13 cellular contexts compared by ENCODE assay signal in the genomic region with DNA sequence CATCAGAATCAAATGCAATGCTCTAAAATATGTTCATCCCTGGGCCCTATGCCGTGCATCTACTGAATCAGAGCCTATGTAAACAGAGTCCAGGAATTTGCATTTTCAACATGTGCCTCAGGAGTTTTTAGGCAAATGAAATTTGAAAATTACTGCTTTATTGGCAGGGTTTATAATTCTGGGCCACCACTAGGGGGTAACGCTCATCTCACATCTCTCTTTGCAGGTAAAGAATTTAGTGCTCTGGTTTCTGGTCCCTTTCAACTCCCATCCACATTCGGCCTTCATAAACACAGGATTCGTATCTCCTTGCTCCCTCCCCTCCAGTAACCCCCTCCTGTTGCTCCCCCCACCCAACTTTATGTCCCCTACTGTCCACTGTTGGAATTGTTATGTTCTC. TPM values are rescaled to one million over a fixed set of nuclear protein-coding genes. Genes with fewer than 3 reads are reported as not detected.
DNase-seq lines count a peak whose midpoint lies in the region; ATAC-seq, FAIRE-seq and TF ChIP-seq lines count a peak whose summit lies in the region.
"Had no signal": no experiment of that assay in that cellular context is flagged by ENCODE, and none has a peak within 500 bp of the region (broad histone marks: within the 10 kb centered on the region; RNA-seq: fewer than 3 reads in every experiment).

No MANE protein-coding gene starts in this region.

- no peaks in the 10 kb centered on the region for H3K79me2 ChIP-seq in Loucy (ENCODE audit: insufficient read depth, low read length)

- H4K20me1 ChIP-seq in Loucy (ENCODE audit: insufficient read depth, low read length, poor library complexity, severe bottlenecking): no peaks in the 10 kb centered on the region

- peaks cover 21% of the 10 kb centered on the region for H3K4me1 Mint-ChIP-seq in progenitor cell of endocrine pancreas (ENCODE audit: low read depth)

- no peak overlapping the region for H3K4me2 ChIP-seq in Loucy (ENCODE audit: low read depth, low read length, poor library complexity, severe bottlenecking)

- peak; percentile 15 for DNase-seq in NCI-H1694 treated with DMSO at 0.1 percent for 48 hours (lab: John Stamatoyannopoulos, UW)
- DNase-seq in NCI-H1694 (lab: John Stamatoyannopoulos, UW): no peak
- DNase-seq in bronchial epithelial cell (ENCODE audit: low read depth): peak; percentile 18
- DNase-seq in progenitor cell of endocrine pancreas (ENCODE audit: low spot score, unreplicated experiment): no peak
- DNase-seq in activated T-cell treated with anti-CD3 and anti-CD28 coated beads for 4 hours: no peak
- DNase-seq in stimulated activated naive CD4-positive, alpha-beta T cell treated with Interleukin-2 at 50 U/mL for 16 hours (lab: John Stamatoyannopoulos, UW): no peak
- DNase-seq: hippocampal formation, KG1 had no signal

- H2AFZ ChIP-seq in Loucy (ENCODE audit: low read length): no peak overlapping the region

- no peaks in the 10 kb centered on the region for H3K9me2 ChIP-seq in Loucy (replicated peaks; ENCODE audit: low read depth, low read length)

- H3K27me3 ChIP-seq in Loucy (ENCODE audit: insufficient read depth, low read length, poor library complexity, severe bottlenecking) (no peaks in the 10 kb centered on the region), bronchial epithelial cell (ENCODE audit: control insufficient read depth, insufficient read depth, low read length) (no peaks in the 10 kb centered on the region)

- H3K9ac ChIP-seq in Loucy (ENCODE audit: low read depth, low read length, poor library complexity, severe bottlenecking): no peak overlapping the region

- peaks cover 3% of the 10 kb centered on the region for H3K9me3 Mint-ChIP-seq in progenitor cell of endocrine pancreas (ENCODE audit: low read depth)
- H3K9me3 Mint-ChIP-seq: brain had no signal

- TF ChIP-seq CTCF in Loucy (conservative IDR thresholded peaks at IDR 0.05; ENCODE audit: low read length): peak; percentile 71
- peak; percentile 58 for TF ChIP-seq CTCF in bronchial epithelial cell (IDR thresholded peaks at IDR 0.05; ENCODE audit: insufficient read depth, low read length, severe bottlenecking)
- peak; percentile 60 for TF ChIP-seq CTCF in progenitor cell of endocrine pancreas (IDR thresholded peaks at IDR 0.05; ENCODE audit: unreplicated experiment)

- no peaks in the 10 kb centered on the region for H3K27me3 Mint-ChIP-seq in progenitor cell of endocrine pancreas

- no peak overlapping the region for H3K4me3 Mint-ChIP-seq in progenitor cell of endocrine pancreas (ENCODE audit: low read depth)
- H3K4me3 Mint-ChIP-seq: brain had no signal

- no peak for ATAC-seq in HG03097 (IDR thresholded peaks at IDR 0.05; ENCODE audit: low FRiP score, unreplicated experiment)

- H3F3A ChIP-seq in Loucy (ENCODE audit: low read depth): no peaks in the 10 kb centered on the region

- peaks cover 21% of the 10 kb centered on the region for H3K36me3 Mint-ChIP-seq in progenitor cell of endocrine pancreas (ENCODE audit: insufficient read depth)
- H3K36me3 Mint-ChIP-seq: brain had no signal

- no peaks in the 10 kb centered on the region for H3K36me3 ChIP-seq in Loucy (ENCODE audit: insufficient read depth, low read length)
- no peaks in the 10 kb centered on the region for H3K36me3 ChIP-seq in bronchial epithelial cell (ENCODE audit: control insufficient read depth, insufficient read depth, low read length)
- H3K36me3 ChIP-seq: neutrophil had no signal

- H3K4me1 ChIP-seq in Loucy (ENCODE audit: insufficient read depth, low read length, poor library complexity, severe bottlenecking): no peaks in the 10 kb centered on the region

- H3K4me3 ChIP-seq in Loucy (ENCODE audit: low read length, poor library complexity, severe bottlenecking) (no peak overlapping the region), bronchial epithelial cell (ENCODE audit: low read depth, low read length) (no peak overlapping the region)

- H3K27ac Mint-ChIP-seq in progenitor cell of endocrine pancreas: peak overlapping the region; percentile 23
- H3K27ac Mint-ChIP-seq: brain had no signal

- no peak for FAIRE-seq in bronchial epithelial cell (lab: Jason Lieb, UNC)

- H3K9me3 ChIP-seq in Loucy (ENCODE audit: insufficient read depth, low read depth, low read length): no peaks in the 10 kb centered on the region
- H3K9me3 ChIP-seq: neutrophil had no signal

RNA-seq across cellular contexts. Expression of gene LYPD6B, which starts 49.3 kb away (rescaled TPM):
- total RNA-seq in bronchial epithelial cell: 14.7 and 34.2 TPM in 2 replicates
- 140 TPM in 2 replicates for total RNA-seq in progenitor cell of endocrine pancreas
- total RNA-seq: activated CD8-positive, alpha-beta memory T cell treated with anti-CD3 and anti-CD28 coated beads for 36 hours had no signal

Comparison
In these comparisons a context has a peak if more than half of its experiments do, and no peak if none do; other contexts are left out.
1. DNase-seq: peak in NCI-H1694 treated with DMSO at 0.1 percent for 48 hours (single experiment) and bronchial epithelial cell (single experiment); none in NCI-H1694 (single experiment), progenitor cell of endocrine pancreas (single experiment), activated T-cell treated with anti-CD3 and anti-CD28 coated beads for 4 hours (single experiment) and stimulated activated naive CD4-positive, alpha-beta T cell treated with Interleukin-2 at 50 U/mL for 16 hours (single experiment).
2. Peak in every context shown above with its lines, with median percentiles within 50 percentile points of each other: CTCF ChIP-seq.